ENCODE assay signal across 18 cellular contexts in the genomic region with DNA sequence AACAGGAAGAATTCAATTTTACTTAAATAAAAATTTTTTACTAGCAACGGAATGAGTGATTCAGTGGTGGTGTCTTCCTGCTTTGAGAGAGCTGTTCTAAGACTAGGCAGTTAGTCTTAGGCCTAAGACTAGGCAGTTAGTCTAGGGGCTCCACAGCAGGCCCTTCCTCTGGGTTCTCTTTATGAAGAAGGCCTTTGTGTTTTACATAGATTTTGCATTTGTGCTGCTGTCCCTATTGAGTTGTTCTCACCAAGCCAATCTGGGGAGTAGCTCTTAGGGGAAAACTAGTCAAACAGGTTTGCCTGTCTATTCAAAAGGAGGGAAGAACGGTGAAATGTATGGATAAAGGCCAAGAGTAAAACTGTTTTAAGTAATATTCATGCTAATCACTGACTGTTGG. TPM values are rescaled to one million over a fixed set of nuclear protein-coding genes. Genes with fewer than 3 reads are reported as not detected.
A peak's percentile ranks its signal among the peaks of the same experiment; 100 is the strongest.
DNase-seq lines count a peak whose midpoint lies in the region; ATAC-seq and TF ChIP-seq lines count a peak whose summit lies in the region.
"Had no signal": no experiment of that assay in that cellular context is flagged by ENCODE, and none has a peak within 500 bp of the region (broad histone marks: within the 10 kb centered on the region; RNA-seq: fewer than 3 reads in every experiment).

No MANE protein-coding gene starts in this region.

- H3K4me1 ChIP-seq in HCT116 (ENCODE audit: control insufficient read depth in 1 of 2, insufficient read depth in 2 of 2, low read length in 2 of 2) (peaks cover 6 to 11% of the 10 kb centered on the region in 2 experiments; a peak in 3 of 4 replicates), colonic mucosa (peaks cover 3% of the 10 kb centered on the region)

- H3K4me3 ChIP-seq in HCT116 (replicated peaks in 1 of 2; ENCODE audit: low read depth in 1 of 2, low read length in 2 of 2): no peak overlapping the region
- no peak overlapping the region for H3K4me3 ChIP-seq in colonic mucosa
- H3K4me3 ChIP-seq in foreskin fibroblast (ENCODE audit: low read depth in 1 of 2, low read length in 2 of 2): no peak overlapping the region
- H3K4me3 ChIP-seq: SK-N-MC, smooth muscle cell had no signal

- POLR2A ChIA-PET in HCT116 (lab: Charles Lee): no interaction called here

- H3K27me3 ChIP-seq in HCT116 (ENCODE audit: insufficient read depth, low read length): no peaks in the 10 kb centered on the region
- no peaks in the 10 kb centered on the region for H3K27me3 ChIP-seq in colonic mucosa

- H3K9ac ChIP-seq in HCT116 (ENCODE audit: low read length) (no peak overlapping the region), colonic mucosa (ENCODE audit: low read depth in 2 of 2, low read length in 2 of 2) (no peak overlapping the region)

- no peak for TF ChIP-seq POLR2A in HCT116 (IDR thresholded peaks at IDR 0.05; ENCODE audit: borderline replicate concordance, extremely low read depth, insufficient read depth, insufficient read length)

- TF ChIP-seq CTCF in HCT116 (IDR thresholded peaks at IDR 0.05 in 2 of 3, conservative IDR thresholded peaks at IDR 0.05 in 1 of 3; ENCODE audit: borderline replicate concordance in 1 of 3, insufficient read depth in 1 of 3, low read depth in 2 of 3, low read length in 2 of 3) (no peak), colonic mucosa (IDR thresholded peaks at IDR 0.05) (no peak), foreskin fibroblast (IDR thresholded peaks at IDR 0.05; ENCODE audit: low read depth, low read length) (no peak)

- no peaks in the 10 kb centered on the region for H3K9me2 ChIP-seq in HCT116 (ENCODE audit: insufficient read depth)

- no peaks in the 10 kb centered on the region for H4K20me1 ChIP-seq in HCT116 (ENCODE audit: insufficient read depth)

- no TSS peak for BruUV-seq in HCT116 (replicated peaks; lab: Mats Ljungman, UMichigan)

- ATAC-seq in HCT116 (peak; percentile 73), HG02610 (IDR thresholded peaks at IDR 0.05; ENCODE audit: unreplicated experiment) (no peak), GM18858 (IDR thresholded peaks at IDR 0.05; ENCODE audit: unreplicated experiment) (no peak)

- H3K9me3 ChIP-seq in HCT116 (ENCODE audit: control insufficient read depth in 1 of 2, insufficient read depth in 1 of 2, low read depth in 1 of 2, low read length in 2 of 2): no peaks in the 10 kb centered on the region
- no peaks in the 10 kb centered on the region for H3K9me3 ChIP-seq in colonic mucosa

- peak overlapping the region; percentile 32 for H3K4me2 ChIP-seq in HCT116 (ENCODE audit: low read length)
- H3K4me2 ChIP-seq: smooth muscle cell had no signal

- no peak for TF ChIP-seq RAD21 in HCT116 (IDR thresholded peaks at IDR 0.05; ENCODE audit: low read depth)

- intact Hi-C loops in HCT116 (cut with micrococcal nuclease): no loop called here
- intact Hi-C loops in colonic mucosa (cut with DNase I): no loop called here

- CTCF ChIA-PET in HCT116 (lab: Charles Lee): no interaction called here

- H3K27ac ChIP-seq in HCT116 (ENCODE audit: low read depth, low read length) (no peak overlapping the region), colonic mucosa (peak overlapping the region; percentile 67)
- H3K27ac ChIP-seq: SK-N-MC had no signal

- H3K36me3 ChIP-seq in HCT116 (ENCODE audit: control insufficient read depth in 1 of 2, insufficient read depth in 2 of 2, low read length in 2 of 2) (no peaks in the 10 kb centered on the region), colonic mucosa (no peaks in the 10 kb centered on the region)

- H3K79me2 ChIP-seq in HCT116 (ENCODE audit: insufficient read depth, low read length): peaks cover 3% of the 10 kb centered on the region; the same call in 1 of the 2 replicates

- H2AFZ ChIP-seq in HCT116 (ENCODE audit: low read depth, low read length, poor library complexity, severe bottlenecking): no peak overlapping the region

- DNase-seq in HCT116 (ENCODE audit: low read depth, low spot score) (peak; percentile 32), NCI-H2196 (lab: John Stamatoyannopoulos, UW; ENCODE audit: unreplicated experiment) (peak; percentile 43), colonic mucosa (no peak), pons (ENCODE audit: low spot score) (peak; percentile 29), foreskin fibroblast (no peak), superior temporal gyrus (ENCODE audit: extremely low spot score) (no peak)
- DNase-seq: activated CD4-positive, alpha-beta memory T cell treated with anti-CD3 and anti-CD28 coated beads, Interleukin-2, amount 10 ng/mL, durations not matched to agents 7 days and 5 days; amygdala; DMS79 treated with DMSO at 0.1 percent for 48 hours; erythroblast; head of caudate nucleus; posterior cingulate gyrus; stimulated activated naive CD4-positive, alpha-beta T cell had no signal

- RAD21 ChIA-PET in HCT116 (lab: Charles Lee; ENCODE audit: low non-redundant PET in 1 of 2, low total read pairs in 2 of 2, uncharacterized antibody in 2 of 2, unreplicated experiment in 2 of 2): no interaction called here

TF ChIP-seq in HCT116, 20 proteins besides CTCF, POLR2A, EP300 and RAD21:
- TF ChIP-seq TCF7L2 (IDR thresholded peaks at IDR 0.05; ENCODE audit: borderline replicate concordance, extremely low read depth, insufficient read depth, insufficient read length) (no peak), SP1 (IDR thresholded peaks at IDR 0.05; ENCODE audit: low read depth) (peak; percentile 34), EGR1 (IDR thresholded peaks at IDR 0.05; ENCODE audit: low read depth) (no peak), ELF1 (IDR thresholded peaks at IDR 0.05; ENCODE audit: borderline replicate concordance, low read depth) (no peak), FOSL1 (IDR thresholded peaks at IDR 0.05; ENCODE audit: low read depth) (no peak), SIN3A (IDR thresholded peaks at IDR 0.05; ENCODE audit: low read depth) (no peak), ZNF274 (IDR thresholded peaks at IDR 0.05; ENCODE audit: low read depth, low read length) (no peak), CBX3 (IDR thresholded peaks at IDR 0.05; ENCODE audit: low read depth) (no peak), YY1 (IDR thresholded peaks at IDR 0.05; ENCODE audit: extremely low read depth, insufficient replicate concordance, low read depth, low read length) (no peak), JUND (IDR thresholded peaks at IDR 0.05) (0 out of 2 replicates have a peak, but pooled peaks have one; percentile 20)
- TF ChIP-seq, protein P1, sequence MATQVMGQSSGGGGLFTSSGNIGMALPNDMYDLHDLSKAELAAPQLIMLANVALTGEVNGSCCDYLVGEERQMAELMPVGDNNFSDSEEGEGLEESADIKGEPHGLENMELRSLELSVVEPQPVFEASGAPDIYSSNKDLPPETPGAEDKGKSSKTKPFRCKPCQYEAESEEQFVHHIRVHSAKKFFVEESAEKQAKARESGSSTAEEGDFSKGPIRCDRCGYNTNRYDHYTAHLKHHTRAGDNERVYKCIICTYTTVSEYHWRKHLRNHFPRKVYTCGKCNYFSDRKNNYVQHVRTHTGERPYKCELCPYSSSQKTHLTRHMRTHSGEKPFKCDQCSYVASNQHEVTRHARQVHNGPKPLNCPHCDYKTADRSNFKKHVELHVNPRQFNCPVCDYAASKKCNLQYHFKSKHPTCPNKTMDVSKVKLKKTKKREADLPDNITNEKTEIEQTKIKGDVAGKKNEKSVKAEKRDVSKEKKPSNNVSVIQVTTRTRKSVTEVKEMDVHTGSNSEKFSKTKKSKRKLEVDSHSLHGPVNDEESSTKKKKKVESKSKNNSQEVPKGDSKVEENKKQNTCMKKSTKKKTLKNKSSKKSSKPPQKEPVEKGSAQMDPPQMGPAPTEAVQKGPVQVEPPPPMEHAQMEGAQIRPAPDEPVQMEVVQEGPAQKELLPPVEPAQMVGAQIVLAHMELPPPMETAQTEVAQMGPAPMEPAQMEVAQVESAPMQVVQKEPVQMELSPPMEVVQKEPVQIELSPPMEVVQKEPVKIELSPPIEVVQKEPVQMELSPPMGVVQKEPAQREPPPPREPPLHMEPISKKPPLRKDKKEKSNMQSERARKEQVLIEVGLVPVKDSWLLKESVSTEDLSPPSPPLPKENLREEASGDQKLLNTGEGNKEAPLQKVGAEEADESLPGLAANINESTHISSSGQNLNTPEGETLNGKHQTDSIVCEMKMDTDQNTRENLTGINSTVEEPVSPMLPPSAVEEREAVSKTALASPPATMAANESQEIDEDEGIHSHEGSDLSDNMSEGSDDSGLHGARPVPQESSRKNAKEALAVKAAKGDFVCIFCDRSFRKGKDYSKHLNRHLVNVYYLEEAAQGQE (IDR thresholded peaks at IDR 0.05; ENCODE audit: low read depth): no peak
- TF ChIP-seq, protein P2, sequence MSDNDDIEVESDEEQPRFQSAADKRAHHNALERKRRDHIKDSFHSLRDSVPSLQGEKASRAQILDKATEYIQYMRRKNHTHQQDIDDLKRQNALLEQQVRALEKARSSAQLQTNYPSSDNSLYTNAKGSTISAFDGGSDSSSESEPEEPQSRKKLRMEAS (IDR thresholded peaks at IDR 0.05): no peak
- TF ChIP-seq, protein P3, sequence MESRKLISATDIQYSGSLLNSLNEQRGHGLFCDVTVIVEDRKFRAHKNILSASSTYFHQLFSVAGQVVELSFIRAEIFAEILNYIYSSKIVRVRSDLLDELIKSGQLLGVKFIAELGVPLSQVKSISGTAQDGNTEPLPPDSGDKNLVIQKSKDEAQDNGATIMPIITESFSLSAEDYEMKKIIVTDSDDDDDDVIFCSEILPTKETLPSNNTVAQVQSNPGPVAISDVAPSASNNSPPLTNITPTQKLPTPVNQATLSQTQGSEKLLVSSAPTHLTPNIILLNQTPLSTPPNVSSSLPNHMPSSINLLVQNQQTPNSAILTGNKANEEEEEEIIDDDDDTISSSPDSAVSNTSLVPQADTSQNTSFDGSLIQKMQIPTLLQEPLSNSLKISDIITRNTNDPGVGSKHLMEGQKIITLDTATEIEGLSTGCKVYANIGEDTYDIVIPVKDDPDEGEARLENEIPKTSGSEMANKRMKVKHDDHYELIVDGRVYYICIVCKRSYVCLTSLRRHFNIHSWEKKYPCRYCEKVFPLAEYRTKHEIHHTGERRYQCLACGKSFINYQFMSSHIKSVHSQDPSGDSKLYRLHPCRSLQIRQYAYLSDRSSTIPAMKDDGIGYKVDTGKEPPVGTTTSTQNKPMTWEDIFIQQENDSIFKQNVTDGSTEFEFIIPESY (IDR thresholded peaks at IDR 0.05; ENCODE audit: extremely low read depth, insufficient replicate concordance, low read length): no peak

RNA-seq across cellular contexts. Expression of a gene that starts 7.6 kb away (rescaled TPM):
- total RNA-seq in HCT116 (2021; ENCODE audit: unreplicated experiment) (14.8 TPM), colonic mucosa (10 to 100 TPM; 42.8 to 54.0 TPM)
- 4.2 and 5.9 TPM in 2 replicates for polyA plus RNA-seq in HCT116 (2012)
- total RNA-seq: activated T-helper 2 cell treated with anti-CD3 and anti-CD28 coated beads, Interferon-gamma antibody, Interleukin-2, Interleukin-4, amounts not matched to agents 10 μg/mL and 5 μg/mL and 100 μg/mL, durations not matched to agents 14 hours and 24 hours and 36 hours; smooth muscle cell had no signal
- polyA plus RNA-seq: smooth muscle cell had no signal

Comparison
In these comparisons a context has a peak if more than half of its experiments do, and no peak if none do; other contexts are left out.
1. DNase-seq: peak in HCT116 (single experiment), NCI-H2196 (single experiment) and pons (single experiment); none in colonic mucosa (single experiment), foreskin fibroblast (0 of 2) and superior temporal gyrus (single experiment).